Comparison of ENCODE assay signal across 8 cellular contexts in the genomic region with DNA sequence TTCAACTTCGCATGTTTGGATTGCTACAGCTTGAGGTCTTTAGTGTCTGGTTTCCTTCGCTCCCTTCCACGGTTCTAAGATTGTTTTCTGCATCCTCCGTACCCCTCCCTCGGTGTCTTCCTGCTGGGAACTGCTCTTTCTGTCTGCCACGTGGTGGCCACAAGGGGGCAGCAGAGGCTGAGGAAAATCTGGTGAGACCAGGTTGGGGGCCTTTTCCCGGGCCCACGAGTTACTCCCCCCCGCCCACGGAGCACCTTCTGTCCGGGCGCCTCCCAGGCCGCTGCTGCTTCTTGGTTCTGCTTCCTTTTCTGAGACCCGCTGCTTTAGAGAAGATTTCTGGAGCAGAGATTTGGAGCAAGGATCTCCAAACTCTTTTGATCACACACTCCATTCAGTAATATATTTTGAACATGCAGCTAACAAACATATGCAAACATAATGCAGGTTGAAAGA. TPM values are rescaled to one million over a fixed set of nuclear protein-coding genes. Genes with fewer than 3 reads are reported as not detected.
DNase-seq lines count a peak whose midpoint lies in the region; ATAC-seq and TF ChIP-seq lines count a peak whose summit lies in the region.

No MANE protein-coding gene starts in this region.

- H3K4me3 ChIP-seq in BJ (ENCODE audit: low read depth, low read length) (no peak overlapping the region), OCI-LY7 (ENCODE audit: low read depth, low read length, poor library complexity, severe bottlenecking) (peak overlapping the region; percentile 25), fibroblast of lung (replicated peaks in 1 of 4; ENCODE audit: control extremely low read depth in 1 of 4, insufficient read depth in 1 of 4, low read depth in 3 of 4, low read length in 4 of 4) (peak overlapping the region in 1 of 4 experiments; percentile 25)

- H2AFZ ChIP-seq in H9 (ENCODE audit: low read length) (no peak overlapping the region), OCI-LY7 (ENCODE audit: low read length) (peak overlapping the region; percentile 89), fibroblast of lung (ENCODE audit: low read length) (peak overlapping the region; percentile 70)

- H3K4me1 Mint-ChIP-seq in H9 (peaks cover 4 to 9% of the 10 kb centered on the region in 2 experiments; a peak in 3 of 4 replicates), nephron progenitor cell (peaks cover 36% of the 10 kb centered on the region)
- H3K4me1 Mint-ChIP-seq in activated T-cell treated with anti-CD3 and anti-CD28 coated beads, Interleukin-2, amount 50 U/mL, for 24 hours (ENCODE audit: low read depth): peaks cover 25% of the 10 kb centered on the region
- H3K4me1 Mint-ChIP-seq in stimulated activated naive B cell treated with anti-CD40 and anti-IgM and Interleukin-4, amounts not matched to agents 10 μg/mL and 1 μg/mL and 100 μg/mL, for 72 hours: peaks cover 18 to 35% of the 10 kb centered on the region in 2 donors

- no peaks in the 10 kb centered on the region for H3K9me3 ChIP-seq in H9 (ENCODE audit: control insufficient read depth, low read depth, low read length)
- peaks cover 22% of the 10 kb centered on the region for H3K9me3 ChIP-seq in OCI-LY7 (ENCODE audit: low read length)
- H3K9me3 ChIP-seq in fibroblast of lung (ENCODE audit: control insufficient read depth, insufficient read depth, low read depth, low read length): no peaks in the 10 kb centered on the region

- H3K4me1 ChIP-seq in H9 (ENCODE audit: insufficient read depth, low read length) (no peaks in the 10 kb centered on the region), OCI-LY7 (ENCODE audit: insufficient read depth, low read length, poor library complexity, severe bottlenecking) (peaks cover 16% of the 10 kb centered on the region), fibroblast of lung (ENCODE audit: control insufficient read depth, extremely low read depth, insufficient read depth, low read length) (no peaks in the 10 kb centered on the region)

- peak overlapping the region in 1 of 2 experiments; percentile 5; a peak in 2 of 5 replicates for H3K4me3 Mint-ChIP-seq in H9
- H3K4me3 Mint-ChIP-seq in activated T-cell treated with anti-CD3 and anti-CD28 coated beads, Interleukin-2, amount 50 U/mL, for 24 hours: peak overlapping the region; percentile 28
- H3K4me3 Mint-ChIP-seq in nephron progenitor cell: peak overlapping the region; percentile 5
- peak overlapping the region; percentile 71 for H3K4me3 Mint-ChIP-seq in stimulated activated naive B cell treated with anti-CD40 and anti-IgM and Interleukin-4, amounts not matched to agents 10 μg/mL and 1 μg/mL and 100 μg/mL, for 72 hours

- H2BK15ac ChIP-seq in H9 (ENCODE audit: low read depth, low read length): no peak overlapping the region

- CTCF ChIA-PET in BJ (lab: Yijun Ruan, JAX) (interaction anchor here (0.7 to 2.2 kb wide), 19 partner anchors 9 to 563 kb away, joined by 3 to 26 read pairs (median 3); a partner anchor contains a TSS), OCI-LY7 (lab: Charles Lee; ENCODE audit: unreplicated experiment) (interaction anchor here (0.9 to 2.0 kb wide), 5 partner anchors 49 to 188 kb away, joined by 3 to 8 read pairs (median 4); no protein-coding TSS in a partner anchor)

- H3K4me2 ChIP-seq in H9 (ENCODE audit: insufficient read depth, insufficient read length, low read length) (no peak overlapping the region), OCI-LY7 (ENCODE audit: low read length) (peak overlapping the region; percentile 53), fibroblast of lung (ENCODE audit: extremely low read depth, insufficient read depth, low read length) (peak overlapping the region; percentile 30)

- ATAC-seq in stimulated activated naive B cell treated with anti-CD40 and anti-IgM and Interleukin-4, amounts not matched to agents 10 μg/mL and 1 μg/mL and 100 μg/mL, for 72 hours (replicated peaks): peak; percentile 83 to 84
- ATAC-seq in GM21576 (IDR thresholded peaks at IDR 0.05; ENCODE audit: unreplicated experiment): no peak

- no peak overlapping the region for H2BK20ac ChIP-seq in H9 (ENCODE audit: low read depth, low read length, poor library complexity, severe bottlenecking)

- intact Hi-C loops in OCI-LY7 (cut with micrococcal nuclease; ENCODE audit: unreplicated experiment): loop anchor here (1.0 to 10.0 kb wide), 6 partner anchors 26 to 552 kb away; no protein-coding TSS in a partner anchor

- no TSS peak for BruUV-seq in OCI-LY7 (replicated peaks; lab: Mats Ljungman, UMichigan)

- H3K27me3 ChIP-seq in BJ (ENCODE audit: control insufficient read depth, insufficient read depth, low read length) (peaks cover 3% of the 10 kb centered on the region), H9 (ENCODE audit: insufficient read depth, low read length) (no peaks in the 10 kb centered on the region), fibroblast of lung (ENCODE audit: control insufficient read depth, insufficient read depth, low read length) (peaks cover 3% of the 10 kb centered on the region)

- POLR2A ChIA-PET in BJ (lab: Charles Lee) (interaction anchor here (0.6 kb wide), 1 partner anchor 11 kb away, joined by 3 read pairs; no protein-coding TSS in a partner anchor), OCI-LY7 (lab: Charles Lee) (interaction anchor here (0.9 to 1.2 kb wide), 6 partner anchors 9 to 191 kb away, joined by 3 to 5 read pairs (median 3); no protein-coding TSS in a partner anchor)

- no peak overlapping the region for H4K91ac ChIP-seq in H9 (ENCODE audit: insufficient read length, low read depth, low read length)

- no peak overlapping the region for H3T11ph ChIP-seq in H9 (ENCODE audit: low read length)

- no peaks in the 10 kb centered on the region for H4K20me1 ChIP-seq in H9 (ENCODE audit: control insufficient read depth, insufficient read depth, insufficient read length)
- H4K20me1 ChIP-seq in OCI-LY7 (ENCODE audit: insufficient read depth, low read length): no peaks in the 10 kb centered on the region
- H4K20me1 ChIP-seq in fibroblast of lung (ENCODE audit: control insufficient read depth, extremely low read depth, insufficient read depth, low read length): no peaks in the 10 kb centered on the region

- no peaks in the 10 kb centered on the region for H3K79me1 ChIP-seq in H9 (ENCODE audit: insufficient read depth, low read depth, low read length, poor library complexity, severe bottlenecking)

- H3K9me2 ChIP-seq in OCI-LY7 (ENCODE audit: insufficient read depth, low read length): no peaks in the 10 kb centered on the region

- H4K5ac ChIP-seq in H9 (ENCODE audit: insufficient read length, low read depth, low read length): no peak overlapping the region

- no peak overlapping the region for H3K56ac ChIP-seq in H9 (ENCODE audit: insufficient read length, low read depth, low read length)

- peak; percentile 94 for TF ChIP-seq CTCF in BJ (IDR thresholded peaks at IDR 0.05; ENCODE audit: insufficient read depth, low read depth, low read length)
- peak; percentile 95 for TF ChIP-seq CTCF in H9 (conservative IDR thresholded peaks at IDR 0.05)
- TF ChIP-seq CTCF in OCI-LY7 (conservative IDR thresholded peaks at IDR 0.05; ENCODE audit: low read length): peak; percentile 95
- peak; percentile 84 to 92 for TF ChIP-seq CTCF in fibroblast of lung (conservative IDR thresholded peaks at IDR 0.05 in 1 of 2, IDR thresholded peaks at IDR 0.05 in 1 of 2; ENCODE audit: low read depth in 1 of 2, low read length in 2 of 2)
- peak; percentile 83 for TF ChIP-seq CTCF in nephron progenitor cell (IDR thresholded peaks at IDR 0.05)

- H3K27ac Mint-ChIP-seq in H9 (peak overlapping the region in 1 of 3 experiments; percentile 13; a peak in 1 of 7 replicates), nephron progenitor cell (no peak overlapping the region)
- H3K27ac Mint-ChIP-seq in activated T-cell treated with anti-CD3 and anti-CD28 coated beads, Interleukin-2, amount 50 U/mL, for 24 hours: peak overlapping the region; percentile 24
- H3K27ac Mint-ChIP-seq in stimulated activated naive B cell treated with anti-CD40 and anti-IgM and Interleukin-4, amounts not matched to agents 10 μg/mL and 1 μg/mL and 100 μg/mL, for 72 hours: peak overlapping the region; percentile 1

- peak; percentile 37 for DNase-seq in BJ (ENCODE audit: low read depth)
- peak; percentile 77 for DNase-seq in H9
- peak; percentile 89 for DNase-seq in OCI-LY7 (ENCODE audit: low spot score)
- DNase-seq in activated T-cell treated with anti-CD3 and anti-CD28 coated beads, Interleukin-2, amount 50 U/mL, for 24 hours: peak; percentile 81
- DNase-seq in fibroblast of lung (ENCODE audit: low read depth in 2 of 2): peak; percentile 62 to 76
- peak; percentile 90 for DNase-seq in nephron progenitor cell
- peak; percentile 72 for DNase-seq in stimulated activated naive B cell treated with anti-CD40 and anti-IgM and Interleukin-4, amounts not matched to agents 10 μg/mL and 1 μg/mL and 100 μg/mL, for 72 hours

- H3K9me3 Mint-ChIP-seq in H9 (peaks cover 9 to 15% of the 10 kb centered on the region in 2 experiments), nephron progenitor cell (peaks cover 21% of the 10 kb centered on the region)
- no peaks in the 10 kb centered on the region for H3K9me3 Mint-ChIP-seq in activated T-cell treated with anti-CD3 and anti-CD28 coated beads, Interleukin-2, amount 50 U/mL, for 24 hours
- H3K9me3 Mint-ChIP-seq in stimulated activated naive B cell treated with anti-CD40 and anti-IgM and Interleukin-4, amounts not matched to agents 10 μg/mL and 1 μg/mL and 100 μg/mL, for 72 hours: no peaks in the 10 kb centered on the region

- no CpG with 5 or more reads among the region's 14 CpGs for WGBS in H9 (ENCODE audit: extremely low coverage, insufficient read length, low lambda C conversion rate)

- H2BK12ac ChIP-seq in H9 (ENCODE audit: insufficient read length, low read depth, low read length): no peak overlapping the region

- H3K27me3 Mint-ChIP-seq in H9 (ENCODE audit: low read depth): no peaks in the 10 kb centered on the region; the same call in 1 of the 2 replicates
- no peaks in the 10 kb centered on the region for H3K27me3 Mint-ChIP-seq in activated T-cell treated with anti-CD3 and anti-CD28 coated beads, Interleukin-2, amount 50 U/mL, for 24 hours
- H3K27me3 Mint-ChIP-seq in nephron progenitor cell (ENCODE audit: low read depth, poor library complexity): peaks cover 13% of the 10 kb centered on the region
- no peaks in the 10 kb centered on the region for H3K27me3 Mint-ChIP-seq in stimulated activated naive B cell treated with anti-CD40 and anti-IgM and Interleukin-4, amounts not matched to agents 10 μg/mL and 1 μg/mL and 100 μg/mL, for 72 hours

- H2BK120ac ChIP-seq in H9 (ENCODE audit: low read depth, low read length, poor library complexity, severe bottlenecking): no peak overlapping the region

- no peak overlapping the region for H3K27ac ChIP-seq in H9 (ENCODE audit: insufficient read length, low read depth, low read length)
- peak overlapping the region; percentile 12 for H3K27ac ChIP-seq in OCI-LY7 (ENCODE audit: low read depth, low read length, poor library complexity, severe bottlenecking)
- no peak overlapping the region for H3K27ac ChIP-seq in fibroblast of lung (ENCODE audit: insufficient read depth, low read length)

- H2AK5ac ChIP-seq in H9 (ENCODE audit: insufficient read length, low read length): no peak overlapping the region

- H2BK5ac ChIP-seq in H9 (ENCODE audit: insufficient read length, low read length): no peak overlapping the region

- no peak overlapping the region for H4K8ac ChIP-seq in H9 (replicated peaks; ENCODE audit: insufficient read length, low read depth, low read length)

- no peak overlapping the region for H3K4ac ChIP-seq in H9 (ENCODE audit: low read depth, low read length)

- H3K14ac ChIP-seq in H9 (ENCODE audit: insufficient read depth, low read length): no peak overlapping the region

- H3K36me3 Mint-ChIP-seq in H9 (ENCODE audit: insufficient read depth in 1 of 3, low read depth in 3 of 3) (peaks cover 0 to 12% (median 3%) of the 10 kb centered on the region in 3 experiments; a peak in 2 of 7 replicates), nephron progenitor cell (ENCODE audit: low read depth) (no peaks in the 10 kb centered on the region)
- H3K36me3 Mint-ChIP-seq in activated T-cell treated with anti-CD3 and anti-CD28 coated beads, Interleukin-2, amount 50 U/mL, for 24 hours (ENCODE audit: low read depth): no peaks in the 10 kb centered on the region
- H3K36me3 Mint-ChIP-seq in stimulated activated naive B cell treated with anti-CD40 and anti-IgM and Interleukin-4, amounts not matched to agents 10 μg/mL and 1 μg/mL and 100 μg/mL, for 72 hours: no peaks in the 10 kb centered on the region

- H3K23ac ChIP-seq in H9 (ENCODE audit: insufficient read length, low read depth, low read length): no peak overlapping the region

- H3K9ac ChIP-seq in H9 (ENCODE audit: extremely low read depth, insufficient read length, low read length): no peak overlapping the region
- no peak overlapping the region for H3K9ac ChIP-seq in fibroblast of lung (ENCODE audit: insufficient read depth, low read length)

- no peak overlapping the region for H3K18ac ChIP-seq in H9 (ENCODE audit: insufficient read length, low read depth, low read length)

- H3K36me3 ChIP-seq in BJ (ENCODE audit: control insufficient read depth, insufficient read depth, low read length) (no peaks in the 10 kb centered on the region), OCI-LY7 (ENCODE audit: insufficient read depth, low read length) (peaks cover 8% of the 10 kb centered on the region; the same call in 1 of the 2 replicates), fibroblast of lung (ENCODE audit: control insufficient read depth, insufficient read depth, low read length) (no peaks in the 10 kb centered on the region)

- H3K79me2 ChIP-seq in H9 (ENCODE audit: insufficient read depth, low read length) (no peaks in the 10 kb centered on the region), OCI-LY7 (ENCODE audit: insufficient read depth, low read depth, low read length) (no peaks in the 10 kb centered on the region), fibroblast of lung (ENCODE audit: control insufficient read depth, insufficient read depth, low read length) (no peaks in the 10 kb centered on the region)

- H3K23me2 ChIP-seq in H9 (ENCODE audit: insufficient read length, low read depth, low read length, poor library complexity, severe bottlenecking): no peaks in the 10 kb centered on the region

RNA-seq across cellular contexts. Expression of a gene that starts 21.1 kb away (rescaled TPM):
- polyA plus RNA-seq in BJ (2011; rRNA removed) (0.40 and 0.42 TPM in 2 replicates), fibroblast of lung (0.42 and 0.66 TPM in 2 replicates)
- polyA minus RNA-seq in BJ (2011; rRNA and poly(A)+ RNA removed): 0.14 and 0.31 TPM in 2 replicates
- total RNA-seq in H9 (2021) (2.1 and 2.3 TPM in 2 replicates), OCI-LY7 (2022) (2.1 and 2.4 TPM in 2 replicates), fibroblast of lung (0.77 and 0.99 TPM in 2 replicates)
- total RNA-seq in OCI-LY7 (2014; rRNA removed; shearing (Covaris generic)): 0.93 and 1.4 TPM in 2 replicates
- 0.27 and 0.44 TPM in 2 replicates for polyA plus RNA-seq in fibroblast of lung (2012)
- polyA minus RNA-seq in fibroblast of lung (ENCODE audit: low replicate concordance): 0.20 TPM in 1 of 2 replicates, not detected in the other

RNA-seq across cellular contexts. Expression of a gene that starts 52.5 kb away (rescaled TPM):
- 9.8 and 13.3 TPM in 2 replicates for polyA plus RNA-seq in BJ (2011; rRNA removed)
- 6.9 and 8.3 TPM in 2 replicates for polyA minus RNA-seq in BJ (2011; rRNA and poly(A)+ RNA removed)
- total RNA-seq in H9 (2021): 11.8 and 12.0 TPM in 2 replicates
- 94.4 and 101 TPM in 2 replicates for total RNA-seq in OCI-LY7 (2014; rRNA removed; shearing (Covaris generic))
- 99.9 and 100 TPM in 2 replicates for total RNA-seq in OCI-LY7 (2022)
- total RNA-seq in fibroblast of lung: 1.3 and 2.3 TPM in 2 replicates
- polyA plus RNA-seq in fibroblast of lung: 3.9 and 7.0 TPM in 2 replicates
- polyA plus RNA-seq in fibroblast of lung (2012): 6.5 and 13.6 TPM in 2 replicates
- polyA minus RNA-seq in fibroblast of lung (ENCODE audit: low replicate concordance): 3.8 and 11.9 TPM in 2 replicates

RNA-seq across cellular contexts. Expression of a gene that starts 55.0 kb away (rescaled TPM):
- 59.5 and 73.5 TPM in 2 replicates for polyA plus RNA-seq in BJ (2011; rRNA removed)
- 19.9 and 41.0 TPM in 2 replicates for polyA minus RNA-seq in BJ (2011; rRNA and poly(A)+ RNA removed)
- 174 and 176 TPM in 2 replicates for total RNA-seq in H9 (2021)
- 23.1 and 23.7 TPM in 2 replicates for total RNA-seq in OCI-LY7 (2014; rRNA removed; shearing (Covaris generic))
- 77.3 and 80.5 TPM in 2 replicates for total RNA-seq in OCI-LY7 (2022)
- total RNA-seq in fibroblast of lung: 23.6 and 35.0 TPM in 2 replicates
- polyA plus RNA-seq in fibroblast of lung: 39.4 and 41.8 TPM in 2 replicates
- polyA plus RNA-seq in fibroblast of lung (2012): 34.4 and 38.7 TPM in 2 replicates
- polyA minus RNA-seq in fibroblast of lung (ENCODE audit: low replicate concordance): 37.3 and 40.1 TPM in 2 replicates

Comparison
In these comparisons a context has a peak if more than half of its experiments do, and no peak if none do; other contexts are left out.
1. DNase-seq: peak in every context shown above with its lines; median percentile 90 in nephron progenitor cell; 89 in OCI-LY7; 81 in activated T-cell treated with anti-CD3 and anti-CD28 coated beads, Interleukin-2, amount 50 U/mL, for 24 hours; 77 in H9; 72 in stimulated activated naive B cell treated with anti-CD40 and anti-IgM and Interleukin-4, amounts not matched to agents 10 μg/mL and 1 μg/mL and 100 μg/mL, for 72 hours; 69 in fibroblast of lung; 37 in BJ.